9 cellular contexts compared by ENCODE assay signal in the genomic region with DNA sequence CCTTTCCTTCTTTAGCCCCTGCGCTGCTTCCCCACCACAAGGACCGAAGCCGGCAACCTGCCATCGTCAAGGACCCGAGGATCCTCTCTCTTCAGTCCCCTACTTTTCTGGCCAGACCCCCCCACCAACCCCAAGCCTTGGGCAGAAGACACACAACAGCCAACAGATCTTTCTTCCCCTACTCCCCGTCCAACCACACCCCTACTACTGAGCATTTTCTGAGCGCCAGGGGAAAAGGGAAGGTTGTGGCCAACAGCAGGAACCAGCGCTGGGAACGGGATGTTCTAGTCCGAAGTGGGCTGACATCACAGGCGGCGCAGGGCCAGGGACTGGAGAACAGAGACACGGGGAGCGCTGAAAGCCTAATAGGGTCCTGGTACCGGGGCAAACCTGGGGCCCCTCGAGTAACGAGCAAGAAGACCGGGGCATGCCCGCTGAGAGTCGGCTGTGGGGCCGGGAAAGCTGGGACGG. TPM values are rescaled to one million over a fixed set of nuclear protein-coding genes. Genes with fewer than 3 reads are reported as not detected.
DNase-seq lines count a peak whose midpoint lies in the region; ATAC-seq and TF ChIP-seq lines count a peak whose summit lies in the region.
"Had no signal": no experiment of that assay in that cellular context is flagged by ENCODE, and none has a peak within 500 bp of the region (broad histone marks: within the 10 kb centered on the region; RNA-seq: fewer than 3 reads in every experiment).

No MANE protein-coding gene starts in this region.

- H3K27ac ChIP-seq in OCI-LY7 (ENCODE audit: low read depth, low read length, poor library complexity, severe bottlenecking) (peak overlapping the region; percentile 70), cingulate gyrus (ENCODE audit: low read depth, low read length) (peak overlapping the region; percentile 100), layer of hippocampus (ENCODE audit: low read depth, low read length) (peak overlapping the region; percentile 100)

- no peaks in the 10 kb centered on the region; the same call in 1 of the 2 replicates for H4K20me1 ChIP-seq in OCI-LY7 (ENCODE audit: insufficient read depth, low read length)

- H3K9me2 ChIP-seq in OCI-LY7 (ENCODE audit: insufficient read depth, low read length): no peaks in the 10 kb centered on the region

- DNase-seq in activated CD4-positive, CD25-positive, alpha-beta regulatory T cell treated with anti-CD3 and anti-CD28 coated beads, Interleukin-2, amount 50 U/mL, for 72 hours: peak; percentile 39
- peak; percentile 41 for DNase-seq in OCI-LY7 (ENCODE audit: low spot score)
- DNase-seq in stimulated activated naive CD8-positive, alpha-beta T cell treated with anti-CD3 and anti-CD28 coated beads, Interleukin-15, Interleukin-2, amounts not matched to agents 100 U/mL and 50 U/mL, for 24 hours: peak; percentile 60
- DNase-seq in NCI-H524 (lab: John Stamatoyannopoulos, UW): no peak
- no peak for DNase-seq in GDM1 (lab: John Stamatoyannopoulos, UW)

- no peak for ATAC-seq in activated CD4-positive, CD25-positive, alpha-beta regulatory T cell treated with anti-CD3 and anti-CD28 coated beads, Interleukin-2, amount 50 U/mL, for 24 hours
- ATAC-seq in stimulated activated naive CD8-positive, alpha-beta T cell treated with anti-CD3 and anti-CD28 coated beads, Interleukin-15, Interleukin-2, amounts not matched to agents 100 U/mL and 50 U/mL, for 24 hours: no peak

- intact Hi-C loops in OCI-LY7 (cut with micrococcal nuclease; ENCODE audit: unreplicated experiment): loop anchor here (1.0 to 10.0 kb wide), 2 partner anchors 12 to 317 kb away; a partner anchor contains a TSS

- peak overlapping the region; percentile 16; the same call in 1 of the 2 replicates for H2AFZ ChIP-seq in OCI-LY7 (ENCODE audit: low read length)

- POLR2A ChIA-PET in OCI-LY7 (lab: Charles Lee): interaction anchor here (0.5 to 1.1 kb wide), 4 partner anchors 14 to 527 kb away, joined by 3 to 4 read pairs (median 3); no protein-coding TSS in a partner anchor

- no peaks in the 10 kb centered on the region for H3K9me3 ChIP-seq in OCI-LY7 (ENCODE audit: low read length)

- no TSS peak for BruUV-seq in OCI-LY7 (replicated peaks; lab: Mats Ljungman, UMichigan)

- peaks cover 12% of the 10 kb centered on the region; the same call in 1 of the 2 replicates for H3K79me2 ChIP-seq in OCI-LY7 (ENCODE audit: insufficient read depth, low read depth, low read length)

- H3K27me3 ChIP-seq in layer of hippocampus (ENCODE audit: control insufficient read depth, insufficient read depth, low read length): no peaks in the 10 kb centered on the region

- TF ChIP-seq CTCF in OCI-LY7 (conservative IDR thresholded peaks at IDR 0.05; ENCODE audit: low read length): no peak

- H3K4me1 ChIP-seq in OCI-LY7 (ENCODE audit: insufficient read depth, low read length, poor library complexity, severe bottlenecking): peaks cover 47% of the 10 kb centered on the region

- peak overlapping the region; percentile 95 for H3K4me2 ChIP-seq in OCI-LY7 (ENCODE audit: low read length)

- H3K36me3 ChIP-seq in OCI-LY7 (ENCODE audit: insufficient read depth, low read length): peaks cover 35% of the 10 kb centered on the region

- CTCF ChIA-PET in OCI-LY7 (lab: Charles Lee; ENCODE audit: unreplicated experiment): interaction anchor here (0.6 kb wide), 1 partner anchor 317 kb away, joined by 5 read pairs; no protein-coding TSS in a partner anchor

- peak overlapping the region; percentile 82 for H3K4me3 ChIP-seq in OCI-LY7 (ENCODE audit: low read depth, low read length, poor library complexity, severe bottlenecking)

RNA-seq across cellular contexts. Expression of a gene that starts 0.5 kb away (rescaled TPM):
- total RNA-seq in OCI-LY7 (2014; rRNA removed; shearing (Covaris generic)): 13.9 and 15.4 TPM in 2 replicates
- total RNA-seq in OCI-LY7 (2022): 38.0 and 48.0 TPM in 2 replicates

RNA-seq across cellular contexts. Expression of a gene that starts 11.1 kb away (rescaled TPM):
- 10.4 and 21.2 TPM in 2 replicates for total RNA-seq in OCI-LY7 (2014; rRNA removed; shearing (Covaris generic))
- total RNA-seq in OCI-LY7 (2022): 40.9 and 45.1 TPM in 2 replicates

RNA-seq across cellular contexts. Expression of a gene that starts 24.5 kb away (rescaled TPM):
- total RNA-seq in OCI-LY7 (2014; rRNA removed; shearing (Covaris generic)): 34.6 and 57.0 TPM in 2 replicates
- 43.9 and 45.4 TPM in 2 replicates for total RNA-seq in OCI-LY7 (2022)

RNA-seq across cellular contexts. Expression of a gene that starts 27.8 kb away (rescaled TPM):
- 0.44 and 0.75 TPM in 2 replicates for total RNA-seq in OCI-LY7 (2014; rRNA removed; shearing (Covaris generic))
- total RNA-seq in OCI-LY7 (2022): 4.6 and 5.8 TPM in 2 replicates
- total RNA-seq: glomerular endothelial cell had no signal

RNA-seq across cellular contexts. Expression of a gene that starts 33.4 kb away (rescaled TPM):
- total RNA-seq in OCI-LY7 (2014; rRNA removed; shearing (Covaris generic)): not detected in 2 replicates
- 0.10 TPM in 1 of 2 replicates, not detected in the other for total RNA-seq in OCI-LY7 (2022)
- total RNA-seq: glomerular endothelial cell had no signal

Comparison
In these comparisons a context has a peak if more than half of its experiments do, and no peak if none do; other contexts are left out.
1. DNase-seq: peak in activated CD4-positive, CD25-positive, alpha-beta regulatory T cell treated with anti-CD3 and anti-CD28 coated beads, Interleukin-2, amount 50 U/mL, for 72 hours (single experiment), OCI-LY7 (single experiment) and stimulated activated naive CD8-positive, alpha-beta T cell treated with anti-CD3 and anti-CD28 coated beads, Interleukin-15, Interleukin-2, amounts not matched to agents 100 U/mL and 50 U/mL, for 24 hours (single experiment); none in NCI-H524 (0 of 2) and GDM1 (single experiment).
2. Peak in every context shown above with its lines, with median percentiles within 50 percentile points of each other: H3K27ac ChIP-seq.